ENCODE assay signal across 17 cellular contexts in the genomic region with DNA sequence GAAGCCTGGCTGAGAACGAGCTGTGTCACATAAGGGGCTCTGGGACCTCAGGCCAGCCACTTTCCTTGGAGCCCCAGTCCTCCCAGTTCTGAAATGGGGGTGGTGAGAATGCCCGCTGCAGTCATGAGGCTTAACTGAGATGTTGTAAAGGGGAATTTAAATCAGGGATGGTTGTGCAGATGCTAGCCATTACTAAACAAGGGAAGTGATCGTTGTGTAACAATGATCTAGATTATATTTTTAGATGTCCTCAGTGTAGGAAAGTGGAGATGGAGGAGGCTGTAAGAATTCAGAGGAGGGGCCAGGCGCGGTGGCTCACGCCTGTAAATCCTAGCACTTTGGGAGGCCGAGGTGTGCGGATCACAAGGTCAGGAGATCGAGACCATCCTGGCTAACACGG. TPM values are rescaled to one million over a fixed set of nuclear protein-coding genes. Genes with fewer than 3 reads are reported as not detected.
DNase-seq lines count a peak whose midpoint lies in the region; ATAC-seq and TF ChIP-seq lines count a peak whose summit lies in the region.
"Not testable (repeated sequence)": the region's sequence is repeated elsewhere in the genome, so short reads cannot be mapped to it uniquely, and the experiment has no call there.
"Had no signal": no experiment of that assay in that cellular context is flagged by ENCODE, and none has a peak within 500 bp of the region (broad histone marks: within the 10 kb centered on the region; RNA-seq: fewer than 3 reads in every experiment).

No MANE protein-coding gene starts in this region.

- intact Hi-C loops in Right ventricle myocardium superior (cut with DNase I); psoas muscle (cut with DNase I): not testable (repeated sequence)

- 69 to 78% (median 72%) methylated on average over 9 to 10 of the region's 10 CpGs for WGBS in psoas muscle, 3 donors
- WGBS in tibial nerve, 2 donors, result 84 to 85% methylated on average over 10 of the region's 10 CpGs

- peak overlapping the region; percentile 82 for H3K9ac ChIP-seq in adipocyte (ENCODE audit: low read length)

- H3K4me1 Mint-ChIP-seq in CD4-positive, CD25-positive, alpha-beta regulatory T cell, result not testable (repeated sequence)

- H3K4me3 ChIP-seq in CD4-positive, CD25-positive, alpha-beta regulatory T cell (ENCODE audit: low read depth, low read length); adipocyte (ENCODE audit: low read length); psoas muscle; tibial nerve: not testable (repeated sequence)

- not testable (repeated sequence) for H3K4me1 ChIP-seq in CD4-positive, CD25-positive, alpha-beta regulatory T cell (ENCODE audit: control insufficient read depth, insufficient read depth, low read length, poor library complexity, severe bottlenecking)
- H3K4me1 ChIP-seq in adipocyte (ENCODE audit: control insufficient read depth, insufficient read depth, low read length) (peaks cover 55% of the 10 kb centered on the region), psoas muscle (peaks cover 39% of the 10 kb centered on the region), tibial nerve (peaks cover 0 to 45% (median 24%) of the 10 kb centered on the region in 4 donors)

- TF ChIP-seq EP300 in tibial nerve (IDR thresholded peaks at IDR 0.05), result peak; percentile 16 to 71

- ATAC-seq in CD4-positive, CD25-positive, alpha-beta regulatory T cell (ENCODE audit: low read depth in 2 of 2), result not testable (repeated sequence)
- ATAC-seq in Right ventricle myocardium superior (ENCODE audit: poor library complexity), result peak; percentile 6
- peak; percentile 27 to 70 (median 64) for ATAC-seq in psoas muscle

- H3K27me3 ChIP-seq in CD4-positive, CD25-positive, alpha-beta regulatory T cell (ENCODE audit: control insufficient read depth, insufficient read depth, low read length); adipocyte (replicated peaks; ENCODE audit: control insufficient read depth, insufficient read depth, low read length); psoas muscle (ENCODE audit: insufficient read depth in 3 of 3, low read length in 2 of 3); tibial nerve: not testable (repeated sequence)

- H3K27ac Mint-ChIP-seq in CD4-positive, CD25-positive, alpha-beta regulatory T cell, result peak overlapping the region in 2 of 3 donors; percentile 71 to 83

- H3K36me3 Mint-ChIP-seq in CD4-positive, CD25-positive, alpha-beta regulatory T cell, result peaks cover 44% of the 10 kb centered on the region

- H3K4me3 Mint-ChIP-seq in CD4-positive, CD25-positive, alpha-beta regulatory T cell, result not testable (repeated sequence)

- DNase-seq in CD4-positive, CD25-positive, alpha-beta regulatory T cell; adipocyte (ENCODE audit: low read depth); Right ventricle myocardium superior: not testable (repeated sequence)
- peak; percentile 70 for DNase-seq in NOMO-1 treated with dmso at 0.1 percent for 144 hours (lab: John Stamatoyannopoulos, UW; ENCODE audit: unreplicated experiment)
- DNase-seq in caudate nucleus (lab: John Stamatoyannopoulos, UW), result peak in 1 of 61 donors; percentile 26
- DNase-seq in psoas muscle, result peak in 1 of 2 donors; percentile 41
- DNase-seq in tibial nerve (ENCODE audit: low spot score in 2 of 2), result peak in 1 of 2 donors; percentile 28

- TF ChIP-seq CTCF in psoas muscle (IDR thresholded peaks at IDR 0.05); tibial nerve (IDR thresholded peaks at IDR 0.05): not testable (repeated sequence)

- not testable (repeated sequence) for H3K27ac ChIP-seq in CD4-positive, CD25-positive, alpha-beta regulatory T cell (ENCODE audit: insufficient read depth, low read length, poor library complexity, severe bottlenecking); psoas muscle
- H3K27ac ChIP-seq in caudate nucleus (ENCODE audit: low read depth, low read length) (peak overlapping the region; percentile 42), tibial nerve (peak overlapping the region in 3 of 4 donors; percentile 5 to 93 (median 88))

- not testable (repeated sequence) for H3K9me3 Mint-ChIP-seq in CD4-positive, CD25-positive, alpha-beta regulatory T cell

- not testable (repeated sequence) for H3K27me3 Mint-ChIP-seq in CD4-positive, CD25-positive, alpha-beta regulatory T cell

- not testable (repeated sequence) for TF ChIP-seq POLR2A in tibial nerve (IDR thresholded peaks at IDR 0.05)

- H3K36me3 ChIP-seq in CD4-positive, CD25-positive, alpha-beta regulatory T cell (ENCODE audit: control insufficient read depth, insufficient read depth, low read length); psoas muscle (ENCODE audit: insufficient read depth in 1 of 2, low read depth in 1 of 2): not testable (repeated sequence)
- H3K36me3 ChIP-seq in adipocyte (ENCODE audit: control insufficient read depth, insufficient read depth, low read length, severe bottlenecking) (peaks cover 21% of the 10 kb centered on the region), tibial nerve (peaks cover 0 to 42% (median 3%) of the 10 kb centered on the region in 3 donors)

- H3K9me3 ChIP-seq in CD4-positive, CD25-positive, alpha-beta regulatory T cell (ENCODE audit: control insufficient read depth in 2 of 2, low read length in 2 of 2); adipocyte (ENCODE audit: control insufficient read depth, low read length); psoas muscle; tibial nerve: not testable (repeated sequence)

RNA-seq across cellular contexts. Expression of a gene that starts 39.2 kb away (rescaled TPM):
- total RNA-seq in CD4-positive, CD25-positive, alpha-beta regulatory T cell, result not detected
- not detected for polyA plus RNA-seq in CD4-positive, CD25-positive, alpha-beta regulatory T cell
- total RNA-seq in Right ventricle myocardium superior (not detected), psoas muscle (not detected), tibial nerve (not detected)
- polyA plus RNA-seq in psoas muscle, result under 1 TPM in 1 of 3 donors, not detected in 2; 0.01 TPM
- total RNA-seq: A172; CD4-positive, alpha-beta memory T cell; Daoy; G401; H4; LHCN-M2; NCI-H460; PC-3; SJSA1 had no signal
- polyA plus RNA-seq: BJ; CD4-positive, alpha-beta memory T cell had no signal

RNA-seq across cellular contexts. Expression of a gene that starts 49.2 kb away (rescaled TPM):
- 19.3 TPM for total RNA-seq in CD4-positive, CD25-positive, alpha-beta regulatory T cell
- 1 to 10 TPM; 2.5 to 5.3 (median 3.8) TPM for polyA plus RNA-seq in CD4-positive, CD25-positive, alpha-beta regulatory T cell
- total RNA-seq in Right ventricle myocardium superior (19.3 TPM), psoas muscle (1 to 10 TPM; 4.5 to 7.3 (median 5.7) TPM), tibial nerve (10 to 100 TPM; 36.6 to 74.4 (median 43.3) TPM)
- 1 to 10 TPM; 2.3 to 4.3 (median 3.2) TPM for polyA plus RNA-seq in psoas muscle

RNA-seq across cellular contexts. Expression of a gene that starts 49.5 kb away (rescaled TPM):
- total RNA-seq in CD4-positive, CD25-positive, alpha-beta regulatory T cell, result 44.6 TPM
- polyA plus RNA-seq in CD4-positive, CD25-positive, alpha-beta regulatory T cell, result 10 to 100 TPM; 37.0 to 46.7 (median 42.3) TPM
- total RNA-seq in Right ventricle myocardium superior, result 18.7 TPM
- total RNA-seq in psoas muscle, result 10 to 100 TPM; 16.0 to 23.1 (median 19.9) TPM
- 10 to 100 TPM; 17.9 to 30.4 (median 18.1) TPM for polyA plus RNA-seq in psoas muscle
- 10 to 100 TPM; 15.5 to 42.0 (median 32.8) TPM for total RNA-seq in tibial nerve

RNA-seq across cellular contexts. Expression of a gene that starts 53.7 kb away (rescaled TPM):
- total RNA-seq in CD4-positive, CD25-positive, alpha-beta regulatory T cell, result not detected
- not detected for polyA plus RNA-seq in CD4-positive, CD25-positive, alpha-beta regulatory T cell
- total RNA-seq in Right ventricle myocardium superior (not detected), psoas muscle (not detected), tibial nerve (not detected)
- polyA plus RNA-seq in psoas muscle, result not detected
- total RNA-seq: A172; CD4-positive, alpha-beta memory T cell; Daoy; G401; H4; LHCN-M2; NCI-H460; PC-3; SJSA1 had no signal
- polyA plus RNA-seq: BJ; CD4-positive, alpha-beta memory T cell had no signal
